7 cellular contexts compared by ENCODE assay signal in the genomic region with DNA sequence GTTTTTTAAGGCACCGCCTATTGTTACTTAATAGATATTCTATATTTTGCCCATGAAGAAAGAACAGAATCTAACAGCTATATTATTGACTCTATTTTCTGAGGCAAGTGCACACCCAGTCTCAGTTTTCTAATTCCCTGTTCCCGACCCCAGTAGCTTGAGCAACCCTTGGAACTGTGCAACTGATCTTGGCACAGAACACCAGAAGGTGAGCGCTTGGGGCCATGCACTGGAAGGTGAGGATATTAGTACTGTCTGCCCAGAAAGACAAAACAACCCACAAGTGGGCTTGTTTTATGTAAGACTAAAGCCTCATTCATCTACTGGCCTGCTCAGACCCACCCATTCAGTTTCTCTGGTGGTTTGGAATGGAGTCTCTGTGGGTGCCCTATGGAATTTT.
"Had no signal": no experiment of that assay in that cellular context is flagged by ENCODE, and none has a peak within 500 bp of the region (broad histone marks: within the 10 kb centered on the region; RNA-seq: fewer than 3 reads in every experiment).

No MANE protein-coding gene starts in this region.

- DNase-seq: IMR-90, KBM-7, KG1 had no signal

- H3K27ac ChIP-seq: HL-60, KMS-11 had no signal

- ATAC-seq: HepG2, K562 had no signal
